25 cellular contexts compared by ENCODE assay signal in the genomic region with DNA sequence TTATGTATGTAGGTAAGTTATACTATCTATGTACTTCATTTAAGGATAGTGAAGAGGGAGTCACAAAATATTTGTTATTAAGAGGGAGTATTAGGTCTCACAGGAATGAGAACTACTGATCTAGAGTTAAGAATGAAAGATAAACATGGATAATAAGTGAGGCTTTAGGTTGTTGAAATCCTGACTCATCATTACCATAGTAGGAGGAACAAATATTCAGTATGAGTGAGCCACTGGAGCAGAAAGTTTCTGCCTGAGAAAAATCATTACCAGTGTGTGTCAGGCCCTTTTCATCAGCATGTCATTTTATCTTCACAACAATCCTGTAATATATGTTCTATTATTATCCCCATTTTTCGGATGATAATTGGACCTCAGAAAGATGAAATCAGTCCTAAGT. TPM values are rescaled to one million over a fixed set of nuclear protein-coding genes. Genes with fewer than 3 reads are reported as not detected.
A peak's percentile ranks its signal among the peaks of the same experiment; 100 is the strongest.
DNase-seq lines count a peak whose midpoint lies in the region; FAIRE-seq and TF ChIP-seq lines count a peak whose summit lies in the region.
"Had no signal": no experiment of that assay in that cellular context is flagged by ENCODE, and none has a peak within 500 bp of the region (broad histone marks: within the 10 kb centered on the region; RNA-seq: fewer than 3 reads in every experiment).

No MANE protein-coding gene starts in this region.

- H3K27ac ChIP-seq in left ventricle myocardium inferior (replicated peaks): no peak overlapping the region
- H3K27ac ChIP-seq: BLaER1, SJCRH30 had no signal

- no peak overlapping the region for H3K4me3 ChIP-seq in left ventricle myocardium inferior
- H3K4me3 ChIP-seq: BLaER1, SJCRH30 had no signal

- FAIRE-seq in D721Med (lab: Jason Lieb, UNC) (peak; percentile 32), RCC 7860 (lab: Jason Lieb, UNC) (peak; percentile 89), islet of Langerhans (lab: Jason Lieb, UNC) (peak; percentile 94)
- FAIRE-seq: GM19239, H54, HepG2 had no signal

- no peak for TF ChIP-seq CTCF in D721Med (IDR thresholded peaks at IDR 0.05; ENCODE audit: insufficient read depth, missing control alignments)
- no peak for TF ChIP-seq CTCF in left ventricle myocardium inferior (IDR thresholded peaks at IDR 0.05; ENCODE audit: borderline replicate concordance)

- no peaks in the 10 kb centered on the region for H3K9me3 ChIP-seq in left ventricle myocardium inferior (replicated peaks)
- H3K9me3 ChIP-seq: BLaER1, SJCRH30 had no signal

- H3K27me3 ChIP-seq in left ventricle myocardium inferior (ENCODE audit: low read depth): no peaks in the 10 kb centered on the region
- H3K27me3 ChIP-seq: SJCRH30 had no signal

- no peaks in the 10 kb centered on the region for H3K4me1 ChIP-seq in left ventricle myocardium inferior
- H3K4me1 ChIP-seq: BLaER1, SJCRH30 had no signal

- intact Hi-C loops in left ventricle myocardium inferior (cut with micrococcal nuclease): no loop called here

- DNase-seq in D721Med (ENCODE audit: insufficient read length, low spot score) (no peak), RCC 7860 (ENCODE audit: low spot score) (peak; percentile 36), renal cortical epithelial cell (ENCODE audit: low read depth) (peak; percentile 66), DMS153 (lab: John Stamatoyannopoulos, UW) (no peak), left ventricle myocardium inferior (no peak), HCEC 1CT (no peak)
- DNase-seq: CD4-positive, CD25-positive, alpha-beta regulatory T cell; DMS79 treated with DMSO at 0.1 percent for 48 hours; Kasumi-1; MV-4-11; NCI-H1105; NCI-H146; NCI-H2029; NCI-H446; NCI-H526; NK-92 treated with Interleukin-12 subunit alpha and Interleukin-12 subunit beta, amount 100 ng/mL, for 24 hours; PC-3; SJCRH30; T-cell had no signal

- H3K36me3 ChIP-seq in left ventricle myocardium inferior: no peaks in the 10 kb centered on the region
- H3K36me3 ChIP-seq: BLaER1, SJCRH30 had no signal

RNA-seq across cellular contexts. Expression of a gene that starts 27.2 kb away (rescaled TPM):
- total RNA-seq in renal cortical epithelial cell (0.70 and 1.2 TPM in 2 replicates), left ventricle myocardium inferior (2.4 TPM)
- total RNA-seq: CD4-positive, CD25-positive, alpha-beta regulatory T cell; MCF 10A; PC-3; SJCRH30 had no signal

Comparison
In these comparisons a context has a peak if more than half of its experiments do, and no peak if none do; other contexts are left out.
1. DNase-seq: peak in RCC 7860 (single experiment) and renal cortical epithelial cell (single experiment); none in D721Med (single experiment), DMS153 (single experiment), left ventricle myocardium inferior (single experiment) and HCEC 1CT (single experiment).